In genomic region chr3:60809857-60810256, GRCh38 we compare ENCODE assay signal across 20 cellular contexts.
DNase-seq lines count a peak whose midpoint lies in the region; ATAC-seq, FAIRE-seq and TF ChIP-seq lines count a peak whose summit lies in the region.
"Had no signal": no experiment of that assay in that cellular context is flagged by ENCODE, and none has a peak within 500 bp of the region (broad histone marks: within the 10 kb centered on the region; RNA-seq: fewer than 3 reads in every experiment).

No MANE protein-coding gene starts in this region.

- H3K9ac ChIP-seq in IMR-90 (ENCODE audit: low read depth, low read length) = no peak overlapping the region
- no peak overlapping the region for H3K9ac ChIP-seq in adipocyte (ENCODE audit: low read length)
- H3K9ac ChIP-seq in HepG2 (ENCODE audit: insufficient read depth, low read depth, low read length) = no peak overlapping the region
- no peak overlapping the region for H3K9ac ChIP-seq in SK-N-SH

- no peak overlapping the region for H3K18ac ChIP-seq in IMR-90 (ENCODE audit: low read depth, low read length)

- CTCF ChIA-PET in Caco-2 (lab: Charles Lee) = interaction anchor here (1.2 kb wide), 1 partner anchor 55 kb away, joined by 3 read pairs; no protein-coding TSS in a partner anchor
- CTCF ChIA-PET in IMR-90 (lab: Yijun Ruan, JAX) = interaction anchor here (0.8 kb wide), 1 partner anchor 12 kb away, joined by 3 read pairs; no protein-coding TSS in a partner anchor
- CTCF ChIA-PET in HepG2 (lab: Yijun Ruan, JAX; ENCODE audit: low intra/inter-chr PET ratio, low total read pairs) = no interaction called here
- CTCF ChIA-PET in SK-N-SH (lab: Yijun Ruan, JAX) = no interaction called here

- POLR2A ChIA-PET in Caco-2 (lab: Charles Lee) = no interaction called here
- POLR2A ChIA-PET in IMR-90 (lab: Charles Lee; ENCODE audit: unreplicated experiment) = no interaction called here
- POLR2A ChIA-PET in HepG2 (lab: Yijun Ruan, JAX) = no interaction called here
- POLR2A ChIA-PET in SK-N-SH (lab: Yijun Ruan, JAX) = no interaction called here

- no peak overlapping the region for H2BK5ac ChIP-seq in IMR-90 (ENCODE audit: low read depth, low read length, poor library complexity, severe bottlenecking)

- TF ChIP-seq CTCF in Caco-2 (IDR thresholded peaks at IDR 0.05; ENCODE audit: insufficient read depth in 1 of 2, low read depth in 1 of 2, low read length in 1 of 2, severe bottlenecking in 1 of 2, unreplicated experiment in 1 of 2) = no peak
- no peak for TF ChIP-seq CTCF in IMR-90 (conservative IDR thresholded peaks at IDR 0.05; ENCODE audit: low read depth, low read length)
- TF ChIP-seq CTCF in HepG2 (CRISPR knock-in tag; IDR thresholded peaks at IDR 0.05) = no peak
- no peak for TF ChIP-seq CTCF in SK-N-SH (IDR thresholded peaks at IDR 0.05)

- no peak overlapping the region for H4K91ac ChIP-seq in IMR-90 (ENCODE audit: insufficient read depth, low read depth, low read length)

- dilution Hi-C loops in IMR-90 (cut with HindIII; ENCODE audit: low sequenced_read_pairs, unreplicated experiment) = no loop called here

- H3K27me3 Mint-ChIP-seq in Caco-2 (ENCODE audit: insufficient read depth, unreplicated experiment) = no peaks in the 10 kb centered on the region
- H3K27me3 Mint-ChIP-seq: activated B cell treated with CpG ODN at 0.5 μM for 24 hours; activated CD8-positive, alpha-beta memory T cell treated with anti-CD3 and anti-CD28 coated beads, Interleukin-2, amount 10 ng/mL, durations not matched to agents 7 days and 5 days; activated naive CD4-positive, alpha-beta T cell treated with anti-CD3 and anti-CD28 coated beads, Interleukin-2, amount 10 ng/mL, durations not matched to agents 7 days and 5 days; naive thymus-derived CD8-positive, alpha-beta T cell had no signal

- H3K36me3 Mint-ChIP-seq in Caco-2 (ENCODE audit: insufficient read depth, unreplicated experiment) = no peaks in the 10 kb centered on the region
- no peaks in the 10 kb centered on the region for H3K36me3 Mint-ChIP-seq in activated naive CD4-positive, alpha-beta T cell treated with anti-CD3 and anti-CD28 coated beads, Interleukin-2, amount 50 U/mL, for 72 hours
- H3K36me3 Mint-ChIP-seq: activated CD8-positive, alpha-beta memory T cell treated with anti-CD3 and anti-CD28 coated beads, Interleukin-2, amount 10 ng/mL, durations not matched to agents 7 days and 5 days; activated naive CD4-positive, alpha-beta T cell treated with anti-CD3 and anti-CD28 coated beads, Interleukin-2, amount 10 ng/mL, durations not matched to agents 7 days and 5 days; CD14-positive monocyte had no signal

- no peaks in the 10 kb centered on the region for H3K27me3 ChIP-seq in Caco-2 (replicated peaks; ENCODE audit: control insufficient read depth, insufficient read depth, low read length)
- H3K27me3 ChIP-seq in IMR-90 (ENCODE audit: control insufficient read depth, insufficient read depth, low read length) = no peaks in the 10 kb centered on the region
- no peaks in the 10 kb centered on the region for H3K27me3 ChIP-seq in adipocyte (replicated peaks; ENCODE audit: control insufficient read depth, insufficient read depth, low read length)
- no peaks in the 10 kb centered on the region for H3K27me3 ChIP-seq in HepG2 (ENCODE audit: control insufficient read depth in 1 of 2, insufficient read depth in 2 of 2, low read length in 2 of 2)
- H3K27me3 ChIP-seq in SK-N-SH (ENCODE audit: insufficient read depth) = no peaks in the 10 kb centered on the region
- H3K27me3 ChIP-seq: cardiac muscle cell, upper lobe of left lung had no signal

- no peak for TF ChIP-seq RAD21 in IMR-90 (IDR thresholded peaks at IDR 0.05; ENCODE audit: low read length)
- no peak for TF ChIP-seq RAD21 in HepG2 (CRISPR knock-in tag; IDR thresholded peaks at IDR 0.05)
- no peak for TF ChIP-seq RAD21 in SK-N-SH (IDR thresholded peaks at IDR 0.05; ENCODE audit: low read length)

- no peak overlapping the region for H3K23ac ChIP-seq in IMR-90 (ENCODE audit: low read depth, low read length)

- no peak overlapping the region for H3K27ac Mint-ChIP-seq in Caco-2 (ENCODE audit: unreplicated experiment)
- H3K27ac Mint-ChIP-seq in activated naive CD4-positive, alpha-beta T cell treated with anti-CD3 and anti-CD28 coated beads, Interleukin-2, amount 50 U/mL, for 72 hours = no peak overlapping the region
- H3K27ac Mint-ChIP-seq: activated B cell treated with CpG ODN at 0.5 μM for 24 hours; activated CD8-positive, alpha-beta memory T cell treated with anti-CD3 and anti-CD28 coated beads, Interleukin-2, amount 10 ng/mL, durations not matched to agents 7 days and 5 days; activated naive CD4-positive, alpha-beta T cell treated with anti-CD3 and anti-CD28 coated beads, Interleukin-2, amount 10 ng/mL, durations not matched to agents 7 days and 5 days; CD14-positive monocyte; naive thymus-derived CD8-positive, alpha-beta T cell had no signal

- no peaks in the 10 kb centered on the region for H3K79me2 ChIP-seq in HepG2 (ENCODE audit: insufficient read depth, low read length)
- no peaks in the 10 kb centered on the region for H3K79me2 ChIP-seq in SK-N-SH (ENCODE audit: insufficient read depth)

- no peak overlapping the region for H4K5ac ChIP-seq in IMR-90 (ENCODE audit: low read depth, low read length)

- intact Hi-C loops in Caco-2 (cut with micrococcal nuclease; ENCODE audit: unreplicated experiment) (no loop called here), IMR-90 (cut with micrococcal nuclease) (no loop called here), HepG2 (cut with micrococcal nuclease; ENCODE audit: unreplicated experiment) (no loop called here)

- H2AK5ac ChIP-seq in IMR-90 (ENCODE audit: low read depth, low read length) = no peak overlapping the region

- no peak overlapping the region for H2BK120ac ChIP-seq in IMR-90 (ENCODE audit: low read depth, low read length)

- no peaks in the 10 kb centered on the region for H4K20me1 ChIP-seq in IMR-90 (ENCODE audit: insufficient read depth, low read length)
- H4K20me1 ChIP-seq in HepG2 (ENCODE audit: insufficient read depth, low read length) = no peaks in the 10 kb centered on the region
- no peaks in the 10 kb centered on the region for H4K20me1 ChIP-seq in SK-N-SH (ENCODE audit: insufficient read depth)

- H3K27ac ChIP-seq in IMR-90 (ENCODE audit: insufficient read depth, low read length) (no peak overlapping the region), HepG2 (ENCODE audit: extremely low read length, insufficient read depth, low read length) (no peak overlapping the region), SK-N-SH (ENCODE audit: low read depth in 2 of 2, low read length in 1 of 2) (no peak overlapping the region)
- H3K27ac ChIP-seq: cardiac muscle cell, upper lobe of left lung had no signal

- H3K9me3 Mint-ChIP-seq in Caco-2 (ENCODE audit: unreplicated experiment) = peaks cover 9% of the 10 kb centered on the region
- peaks cover 0 to 2% of the 10 kb centered on the region in 2 donors for H3K9me3 Mint-ChIP-seq in activated naive CD4-positive, alpha-beta T cell treated with anti-CD3 and anti-CD28 coated beads, Interleukin-2, amount 50 U/mL, for 72 hours
- H3K9me3 Mint-ChIP-seq: activated B cell treated with CpG ODN at 0.5 μM for 24 hours; activated naive CD4-positive, alpha-beta T cell treated with anti-CD3 and anti-CD28 coated beads, Interleukin-2, amount 10 ng/mL, durations not matched to agents 7 days and 5 days had no signal

- H3K56ac ChIP-seq in IMR-90 (ENCODE audit: extremely low read depth, insufficient read depth, low read length) = no peak overlapping the region

- ATAC-seq in IMR-90 (ENCODE audit: low read depth) (peak; percentile 29; the same call in 1 of the 2 replicates), HepG2 (peak; percentile 49), HG03565 (IDR thresholded peaks at IDR 0.05; ENCODE audit: unreplicated experiment) (no peak)
- no peak for ATAC-seq in activated naive CD4-positive, alpha-beta T cell treated with anti-CD3 and anti-CD28 coated beads, Interleukin-2, amount 50 U/mL, for 72 hours
- ATAC-seq: activated CD8-positive, alpha-beta memory T cell treated with anti-CD3 and anti-CD28 coated beads, Interleukin-2, amount 10 ng/mL, durations not matched to agents 7 days and 5 days; naive thymus-derived CD8-positive, alpha-beta T cell had no signal

- H3K9me2 ChIP-seq in SK-N-SH = no peaks in the 10 kb centered on the region

- no peaks in the 10 kb centered on the region for H3K79me1 ChIP-seq in IMR-90 (ENCODE audit: low read depth in 1 of 2, low read length in 2 of 2)

- TF ChIP-seq EP300 in HepG2 (IDR thresholded peaks at IDR 0.05; ENCODE audit: low read depth in 2 of 2, low read length in 2 of 2) (no peak), HepG2 (CRISPR knock-in tag; IDR thresholded peaks at IDR 0.05; ENCODE audit: borderline replicate concordance) (no peak), SK-N-SH (IDR thresholded peaks at IDR 0.05; ENCODE audit: borderline replicate concordance in 1 of 2, low read depth in 1 of 2, low read length in 1 of 2) (no peak)

- no peak overlapping the region for H3K14ac ChIP-seq in IMR-90 (replicated peaks; ENCODE audit: low read depth, low read length)

- TF ChIP-seq POLR2A in IMR-90 (IDR thresholded peaks at IDR 0.05; ENCODE audit: low read depth, low read length) (no peak), HepG2 (IDR thresholded peaks at IDR 0.05; ENCODE audit: insufficient read depth in 1 of 2, low read depth in 2 of 2, low read length in 2 of 2) (no peak)

- H3K4me3 Mint-ChIP-seq in Caco-2 (ENCODE audit: unreplicated experiment) = no peak overlapping the region
- H3K4me3 Mint-ChIP-seq: activated B cell treated with CpG ODN at 0.5 μM for 24 hours; activated CD8-positive, alpha-beta memory T cell treated with anti-CD3 and anti-CD28 coated beads, Interleukin-2, amount 10 ng/mL, durations not matched to agents 7 days and 5 days; activated naive CD4-positive, alpha-beta T cell treated with anti-CD3 and anti-CD28 coated beads, Interleukin-2, amount 10 ng/mL, durations not matched to agents 7 days and 5 days; CD14-positive monocyte; naive thymus-derived CD8-positive, alpha-beta T cell had no signal

- no peaks in the 10 kb centered on the region for H3K9me3 ChIP-seq in Caco-2
- no peaks in the 10 kb centered on the region for H3K9me3 ChIP-seq in IMR-90 (ENCODE audit: control insufficient read depth, insufficient read depth, low read length)
- H3K9me3 ChIP-seq in adipocyte (ENCODE audit: control insufficient read depth, low read length) = no peaks in the 10 kb centered on the region
- no peaks in the 10 kb centered on the region for H3K9me3 ChIP-seq in HepG2 (ENCODE audit: low read length)
- no peaks in the 10 kb centered on the region for H3K9me3 ChIP-seq in SK-N-SH
- H3K9me3 ChIP-seq: upper lobe of left lung had no signal

- no peak overlapping the region for H4K8ac ChIP-seq in IMR-90 (ENCODE audit: low read depth in 2 of 2, low read length in 2 of 2)

- H3K4ac ChIP-seq in IMR-90 (ENCODE audit: low read depth, low read length) = no peak overlapping the region

- BruUV-seq in Caco-2 (replicated peaks; lab: Mats Ljungman, UMichigan) (no TSS peak), IMR-90 (replicated peaks; lab: Mats Ljungman, UMichigan) (no TSS peak), HepG2 (replicated peaks; lab: Mats Ljungman, UMichigan) (no TSS peak)

- WGBS in IMR-90 (ENCODE audit: extremely low coverage in 2 of 2, insufficient read length in 1 of 2), 2 experiments = no CpG with 5 or more reads among the region's 2 CpGs
- 27% methylated on average over 2 of the region's 2 CpGs for WGBS in HepG2 (ENCODE audit: low lambda C conversion rate)
- WGBS in SK-N-SH (ENCODE audit: low lambda C conversion rate) = 81% methylated on average over 2 of the region's 2 CpGs

- no peak overlapping the region for H2AFZ ChIP-seq in IMR-90 (replicated peaks; ENCODE audit: low read length, poor library complexity)
- no peak overlapping the region for H2AFZ ChIP-seq in HepG2 (ENCODE audit: low read length)
- H2AFZ ChIP-seq in SK-N-SH (ENCODE audit: low read depth) = no peak overlapping the region

- in situ Hi-C loops in IMR-90 (cut with MboI; ENCODE audit: low sequenced_read_pairs) (no loop called here), HepG2 (cut with HindIII; ENCODE audit: extremely low pct_ligation_motif_present, low pct_unique_long_range_greater_than_20kb) (no loop called here)

- DNase-seq in Caco-2 (peak; percentile 47 to 51), IMR-90 (no peak), adipocyte (ENCODE audit: low read depth) (peak; percentile 48), HepG2 (ENCODE audit: low spot score) (peak; percentile 16), SK-N-SH (no peak)
- no peak for DNase-seq in activated naive CD4-positive, alpha-beta T cell treated with anti-CD3 and anti-CD28 coated beads, Interleukin-2, amount 50 U/mL, for 72 hours (ENCODE audit: low spot score in 2 of 2)
- DNase-seq in activated CD8-positive, alpha-beta memory T cell treated with anti-CD3 and anti-CD28 coated beads, Interleukin-2, amount 50 U/mL, for 4 hours = no peak
- DNase-seq: activated B cell treated with CpG ODN at 0.5 μM for 24 hours; activated CD8-positive, alpha-beta memory T cell treated with anti-CD3 and anti-CD28 coated beads, Interleukin-2, amount 10 ng/mL, durations not matched to agents 7 days and 5 days; activated naive CD4-positive, alpha-beta T cell treated with anti-CD3 and anti-CD28 coated beads, Interleukin-2, amount 10 ng/mL, durations not matched to agents 7 days and 5 days; effector CD8-positive, alpha-beta T cell; Karpas-422; left cardiac atrium; naive thymus-derived CD8-positive, alpha-beta T cell; NCI-H2029; stimulated activated CD4-positive, alpha-beta T cell treated with anti-CD3 and anti-CD28 coated beads, Interleukin-2, amount 100 ng/mL, for 48 hours; upper lobe of left lung had no signal

- H3K4me1 Mint-ChIP-seq in Caco-2 (ENCODE audit: low read depth, unreplicated experiment) = no peaks in the 10 kb centered on the region
- H3K4me1 Mint-ChIP-seq: activated B cell treated with CpG ODN at 0.5 μM for 24 hours; activated CD8-positive, alpha-beta memory T cell treated with anti-CD3 and anti-CD28 coated beads, Interleukin-2, amount 10 ng/mL, durations not matched to agents 7 days and 5 days; activated naive CD4-positive, alpha-beta T cell treated with anti-CD3 and anti-CD28 coated beads, Interleukin-2, amount 10 ng/mL, durations not matched to agents 7 days and 5 days; naive thymus-derived CD8-positive, alpha-beta T cell had no signal

- no peak overlapping the region for H2BK20ac ChIP-seq in IMR-90 (ENCODE audit: low read depth, low read length)

- H2AK9ac ChIP-seq in IMR-90 (replicated peaks; ENCODE audit: low read depth, low read length, poor library complexity) = no peak overlapping the region

- H3K4me2 ChIP-seq in IMR-90 (ENCODE audit: low read depth, low read length) (no peak overlapping the region), HepG2 (ENCODE audit: low read depth, low read length) (no peak overlapping the region), SK-N-SH (no peak overlapping the region)

- no peaks in the 10 kb centered on the region for H3K36me3 ChIP-seq in Caco-2 (ENCODE audit: control insufficient read depth, insufficient read depth, low read length)
- H3K36me3 ChIP-seq in IMR-90 (ENCODE audit: control insufficient read depth, insufficient read depth, low read length) = no peaks in the 10 kb centered on the region
- no peaks in the 10 kb centered on the region for H3K36me3 ChIP-seq in adipocyte (ENCODE audit: control insufficient read depth, insufficient read depth, low read length, severe bottlenecking)
- no peaks in the 10 kb centered on the region for H3K36me3 ChIP-seq in HepG2 (replicated peaks in 1 of 2; ENCODE audit: control insufficient read depth in 1 of 2, insufficient read depth in 2 of 2, low read length in 2 of 2)
- no peaks in the 10 kb centered on the region for H3K36me3 ChIP-seq in SK-N-SH (replicated peaks in 1 of 2; ENCODE audit: control insufficient read depth in 1 of 2, insufficient read depth in 2 of 2, low read length in 1 of 2)
- H3K36me3 ChIP-seq: cardiac muscle cell, upper lobe of left lung had no signal

- FAIRE-seq in HepG2 (lab: Jason Lieb, UNC) = peak; percentile 48

- no peaks in the 10 kb centered on the region for H3F3A ChIP-seq in SK-N-SH (replicated peaks; ENCODE audit: insufficient read depth)

- H3K9me1 ChIP-seq in IMR-90 (ENCODE audit: insufficient read depth, low read length) = no peaks in the 10 kb centered on the region

- H2BK15ac ChIP-seq in IMR-90 (ENCODE audit: low read depth, low read length) = no peak overlapping the region

- H3K4me1 ChIP-seq in Caco-2 = peaks cover 12% of the 10 kb centered on the region; the same call in 1 of the 2 replicates
- H3K4me1 ChIP-seq in IMR-90 (ENCODE audit: control insufficient read depth, insufficient read depth, low read length) = no peaks in the 10 kb centered on the region
- H3K4me1 ChIP-seq in adipocyte (ENCODE audit: control insufficient read depth, insufficient read depth, low read length) = peaks cover 11% of the 10 kb centered on the region
- H3K4me1 ChIP-seq in HepG2 (ENCODE audit: insufficient read depth, low read length) = no peaks in the 10 kb centered on the region
- no peaks in the 10 kb centered on the region for H3K4me1 ChIP-seq in SK-N-SH (ENCODE audit: control insufficient read depth in 1 of 2, insufficient read depth in 2 of 2, low read depth in 1 of 2, low read length in 1 of 2)
- H3K4me1 ChIP-seq: upper lobe of left lung had no signal

- H3K4me3 ChIP-seq in Caco-2 (ENCODE audit: low read depth, low read length) = no peak overlapping the region
- H3K4me3 ChIP-seq in IMR-90 (ENCODE audit: insufficient read depth, low read depth, low read length) = no peak overlapping the region
- H3K4me3 ChIP-seq in adipocyte (ENCODE audit: low read length) = no peak overlapping the region
- H3K4me3 ChIP-seq in HepG2 (replicated peaks in 1 of 3; ENCODE audit: insufficient read depth in 1 of 3, low read depth in 2 of 3, low read length in 3 of 3) = no peak overlapping the region
- H3K4me3 ChIP-seq in SK-N-SH (ENCODE audit: low read depth in 2 of 2, low read length in 1 of 2) = no peak overlapping the region
- H3K4me3 ChIP-seq: cardiac muscle cell, upper lobe of left lung had no signal

Comparison
In these comparisons a context has a peak if more than half of its experiments do, and no peak if none do; other contexts are left out.
1. DNase-seq: peak in Caco-2 (2 of 2), adipocyte (single experiment) and HepG2 (single experiment); none in IMR-90 (single experiment), activated naive CD4-positive, alpha-beta T cell treated with anti-CD3 and anti-CD28 coated beads, Interleukin-2, amount 50 U/mL, for 72 hours (0 of 2), activated CD8-positive, alpha-beta memory T cell treated with anti-CD3 and anti-CD28 coated beads, Interleukin-2, amount 50 U/mL, for 4 hours (single experiment) and SK-N-SH (single experiment).
2. ATAC-seq: peak in IMR-90 (single experiment) and HepG2 (single experiment); none in HG03565 (single experiment) and activated naive CD4-positive, alpha-beta T cell treated with anti-CD3 and anti-CD28 coated beads, Interleukin-2, amount 50 U/mL, for 72 hours (0 of 2).
3. CTCF ChIA-PET loops: an anchor here in Caco-2 (1.2 kb wide) and IMR-90 (0.8 kb wide); none called in HepG2 and SK-N-SH.